ENCODE assay signal across 9 cellular contexts in the genomic region with DNA sequence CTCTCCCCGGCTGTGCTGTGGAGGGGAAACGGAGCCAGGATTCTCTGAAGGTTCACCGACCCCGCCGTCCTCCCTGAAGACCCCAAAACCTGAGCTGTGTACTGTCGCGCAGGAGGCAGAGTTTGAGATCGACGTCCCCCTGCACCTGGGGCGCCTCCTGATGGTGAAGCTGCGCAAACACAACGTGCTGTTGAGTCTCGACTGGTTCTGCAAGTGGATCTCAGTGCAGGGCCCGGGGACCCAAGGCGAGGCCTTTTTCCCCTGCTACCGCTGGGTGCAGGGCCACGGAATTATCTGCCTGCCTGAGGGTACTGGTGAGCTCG.
A peak's percentile ranks its signal among the peaks of the same experiment; 100 is the strongest.
DNase-seq lines count a peak whose midpoint lies in the region; ATAC-seq and TF ChIP-seq lines count a peak whose summit lies in the region.
"Had no signal": no experiment of that assay in that cellular context is flagged by ENCODE, and none has a peak within 500 bp of the region (broad histone marks: within the 10 kb centered on the region; RNA-seq: fewer than 3 reads in every experiment).

No MANE protein-coding gene starts in this region.

- no peak overlapping the region for H3K27ac ChIP-seq in cardiac muscle cell
- no peak overlapping the region for H3K27ac ChIP-seq in iPS DF 6.9 (ENCODE audit: low read length)
- H3K27ac ChIP-seq in upper lobe of right lung = no peak overlapping the region

- peak; percentile 43 for ATAC-seq in upper lobe of right lung
- no peak for ATAC-seq in GM18909 (IDR thresholded peaks at IDR 0.05; ENCODE audit: poor library complexity, unreplicated experiment)
- no peak for ATAC-seq in HG02884 (IDR thresholded peaks at IDR 0.05; ENCODE audit: unreplicated experiment)
- ATAC-seq: natural killer cell treated with Interleukin-12 subunit alpha and Interleukin-12 subunit beta and Interleukin-15 and Interleukin-18, amount 100 ng/mL, for 72 hours had no signal

- WGBS in iPS DF 6.9 (ENCODE audit: insufficient coverage, insufficient read length) = no CpG with 5 or more reads among the region's 18 CpGs

- H3K4me1 ChIP-seq in cardiac muscle cell (ENCODE audit: low read depth) (no peaks in the 10 kb centered on the region), iPS DF 6.9 (ENCODE audit: control insufficient read depth, insufficient read depth, low read length) (no peaks in the 10 kb centered on the region), upper lobe of right lung (no peaks in the 10 kb centered on the region)

- intact Hi-C loops in cardiac septum (cut with DNase I) = loop anchor here (10.0 kb wide), 1 partner anchor 229 kb away; no protein-coding TSS in a partner anchor
- intact Hi-C loops in upper lobe of right lung (cut with DNase I) = no loop called here

- H3K9me3 ChIP-seq in cardiac muscle cell (ENCODE audit: low read depth) = no peaks in the 10 kb centered on the region
- no peaks in the 10 kb centered on the region for H3K9me3 ChIP-seq in iPS DF 6.9 (ENCODE audit: control insufficient read depth, insufficient read depth, low read length)
- no peaks in the 10 kb centered on the region for H3K9me3 ChIP-seq in upper lobe of right lung

- peaks cover 68% of the 10 kb centered on the region for H3K27me3 ChIP-seq in cardiac muscle cell
- no peaks in the 10 kb centered on the region for H3K27me3 ChIP-seq in iPS DF 6.9 (ENCODE audit: control insufficient read depth, insufficient read depth, low read length)
- peaks cover 40% of the 10 kb centered on the region for H3K27me3 ChIP-seq in upper lobe of right lung

- H3K36me3 ChIP-seq in cardiac muscle cell = no peaks in the 10 kb centered on the region
- H3K36me3 ChIP-seq in iPS DF 6.9 (ENCODE audit: control insufficient read depth, insufficient read depth, low read length) = no peaks in the 10 kb centered on the region; the same call in 1 of the 2 replicates
- H3K36me3 ChIP-seq in upper lobe of right lung = no peaks in the 10 kb centered on the region

- TF ChIP-seq CTCF in cardiac muscle cell (IDR thresholded peaks at IDR 0.05; ENCODE audit: low read depth, low read length) (peak; percentile 62), upper lobe of right lung (IDR thresholded peaks at IDR 0.05) (peak; percentile 27)

- DNase-seq in cardiac muscle cell (ENCODE audit: low read depth in 1 of 2, low spot score in 1 of 2) (peak; percentile 21 to 41), cardiac septum (ENCODE audit: low spot score) (no peak), iPS DF 6.9 (ENCODE audit: low read depth, low spot score) (peak; percentile 33), upper lobe of right lung (no peak), DMS79 treated with DMSO at 0.1 percent for 48 hours (lab: John Stamatoyannopoulos, UW) (no peak)
- peak; percentile 74 for DNase-seq in activated CD8-positive, alpha-beta memory T cell treated with anti-CD3 and anti-CD28 coated beads, Interleukin-2, amount 50 U/mL, for 48 hours

- H3K4me3 ChIP-seq in cardiac muscle cell (no peak overlapping the region), iPS DF 6.9 (ENCODE audit: low read length) (peak overlapping the region; percentile 31; the same call in 1 of the 2 replicates), upper lobe of right lung (no peak overlapping the region)

Comparison
In these comparisons a context has a peak if more than half of its experiments do, and no peak if none do; other contexts are left out.
1. DNase-seq: peak in cardiac muscle cell (2 of 2), activated CD8-positive, alpha-beta memory T cell treated with anti-CD3 and anti-CD28 coated beads, Interleukin-2, amount 50 U/mL, for 48 hours (single experiment) and iPS DF 6.9 (single experiment); none in cardiac septum (single experiment), upper lobe of right lung (single experiment) and DMS79 treated with DMSO at 0.1 percent for 48 hours (single experiment).